Comparison of ENCODE assay signal across 12 cellular contexts in genomic region chr5:157611571-157612067, GRCh38. TPM values are rescaled to one million over a fixed set of nuclear protein-coding genes. Genes with fewer than 3 reads are reported as not detected.
DNase-seq lines count a peak whose midpoint lies in the region; ATAC-seq, FAIRE-seq and TF ChIP-seq lines count a peak whose summit lies in the region.
"Had no signal": no experiment of that assay in that cellular context is flagged by ENCODE, and none has a peak within 500 bp of the region (broad histone marks: within the 10 kb centered on the region; RNA-seq: fewer than 3 reads in every experiment).

No MANE protein-coding gene starts in this region.

- BruUV-seq in HepG2 (replicated peaks; lab: Mats Ljungman, UMichigan): no TSS peak

- 94% methylated on average over 2 of the region's 2 CpGs for WGBS in smooth muscle cell (ENCODE audit: low lambda C conversion rate)
- 91% methylated on average over 2 of the region's 2 CpGs for WGBS in right cardiac atrium
- 100% methylated on average over 1 of the region's 2 CpGs for WGBS in HepG2 (ENCODE audit: low lambda C conversion rate)

- H3K36me3 Mint-ChIP-seq in T-helper 2 cell treated with Interferon-gamma antibody and Interleukin-4, amounts not matched to agents 5 μg/mL and 100 μg/mL, for 36 hours (ENCODE audit: low read depth): peaks cover 10% of the 10 kb centered on the region

- POLR2A ChIA-PET in HepG2 (lab: Yijun Ruan, JAX): no interaction called here

- no peak for TF ChIP-seq RAD21 in HepG2 (CRISPR knock-in tag; IDR thresholded peaks at IDR 0.05)

- DNase-seq in T-helper 2 cell treated with Interferon-gamma antibody and Interleukin-4, amounts not matched to agents 5 μg/mL and 100 μg/mL, for 36 hours (ENCODE audit: low spot score): no peak
- no peak for DNase-seq in T-helper 2 cell
- DNase-seq in SHP77 treated with DMSO at 0.1 percent for 48 hours (lab: John Stamatoyannopoulos, UW): peak; percentile 30
- DNase-seq in smooth muscle cell (lab: John Stamatoyannopoulos, UW; ENCODE audit: unreplicated experiment): no peak
- no peak for DNase-seq in NCI-H2081 treated with DMSO at 0.1 percent for 48 hours (lab: John Stamatoyannopoulos, UW)
- no peak for DNase-seq in right cardiac atrium
- DNase-seq in HepG2 (ENCODE audit: low spot score): no peak
- DNase-seq: BE2C, GOT3 had no signal

- H3K27ac ChIP-seq in smooth muscle cell (ENCODE audit: low read depth) (peak overlapping the region; percentile 28), right cardiac atrium (ENCODE audit: low read length) (no peak overlapping the region), HepG2 (ENCODE audit: extremely low read length, insufficient read depth, low read length) (no peak overlapping the region)

- H3K27me3 ChIP-seq in smooth muscle cell (ENCODE audit: low read depth): no peaks in the 10 kb centered on the region
- H3K27me3 ChIP-seq in right cardiac atrium (ENCODE audit: control insufficient read depth, insufficient read depth): no peaks in the 10 kb centered on the region
- peaks cover 0 to under 1% of the 10 kb centered on the region in 2 experiments; a peak in 1 of 5 replicates for H3K27me3 ChIP-seq in HepG2 (ENCODE audit: control insufficient read depth in 1 of 2, insufficient read depth in 2 of 2, low read length in 2 of 2)

- H3K9ac ChIP-seq in smooth muscle cell (ENCODE audit: low read depth): no peak overlapping the region
- no peak overlapping the region for H3K9ac ChIP-seq in HepG2 (ENCODE audit: insufficient read depth, low read depth, low read length)

- in situ Hi-C loops in HepG2 (cut with HindIII; ENCODE audit: extremely low pct_ligation_motif_present, low pct_unique_long_range_greater_than_20kb): no loop called here

- H3K9me3 ChIP-seq in smooth muscle cell (replicated peaks; ENCODE audit: low read depth) (no peaks in the 10 kb centered on the region), right cardiac atrium (ENCODE audit: control insufficient read depth, low read length) (no peaks in the 10 kb centered on the region), HepG2 (ENCODE audit: low read length) (no peaks in the 10 kb centered on the region)
- H3K9me3 ChIP-seq: BE2C had no signal

- H3K36me3 ChIP-seq in smooth muscle cell (ENCODE audit: low read depth) (no peaks in the 10 kb centered on the region), HepG2 (replicated peaks in 1 of 2; ENCODE audit: control insufficient read depth in 1 of 2, insufficient read depth in 2 of 2, low read length in 2 of 2) (no peaks in the 10 kb centered on the region)
- H3K36me3 ChIP-seq: BE2C had no signal

- ATAC-seq in HG02642 (IDR thresholded peaks at IDR 0.05; ENCODE audit: poor library complexity, unreplicated experiment) (peak; percentile 74), right cardiac atrium (no peak), HepG2 (no peak)

- H3K4me1 Mint-ChIP-seq in T-helper 2 cell treated with Interferon-gamma antibody and Interleukin-4, amounts not matched to agents 5 μg/mL and 100 μg/mL, for 36 hours (ENCODE audit: low read depth): peaks cover 56% of the 10 kb centered on the region

- H3K4me3 ChIP-seq in smooth muscle cell: no peak overlapping the region
- H3K4me3 ChIP-seq in right cardiac atrium (ENCODE audit: low read length): no peak overlapping the region
- no peak overlapping the region for H3K4me3 ChIP-seq in HepG2 (replicated peaks in 1 of 3; ENCODE audit: insufficient read depth in 1 of 3, low read depth in 2 of 3, low read length in 3 of 3)

- FAIRE-seq in HepG2 (lab: Jason Lieb, UNC): no peak

- no peak for TF ChIP-seq POLR2A in HepG2 (IDR thresholded peaks at IDR 0.05; ENCODE audit: insufficient read depth in 1 of 2, low read depth in 2 of 2, low read length in 2 of 2)

- CTCF ChIA-PET in HepG2 (lab: Yijun Ruan, JAX; ENCODE audit: low intra/inter-chr PET ratio, low total read pairs): no interaction called here

- intact Hi-C loops in right cardiac atrium (cut with DNase I): no loop called here
- intact Hi-C loops in HepG2 (cut with micrococcal nuclease; ENCODE audit: unreplicated experiment): no loop called here

- H3K27ac Mint-ChIP-seq in T-helper 2 cell treated with Interferon-gamma antibody and Interleukin-4, amounts not matched to agents 5 μg/mL and 100 μg/mL, for 36 hours: peak overlapping the region; percentile 21

- no peaks in the 10 kb centered on the region for H3K9me3 Mint-ChIP-seq in T-helper 2 cell treated with Interferon-gamma antibody and Interleukin-4, amounts not matched to agents 5 μg/mL and 100 μg/mL, for 36 hours

- no peaks in the 10 kb centered on the region for H3F3A ChIP-seq in smooth muscle cell (ENCODE audit: low read depth)

- peak overlapping the region; percentile 47 for H2AFZ ChIP-seq in smooth muscle cell (ENCODE audit: low read depth)
- H2AFZ ChIP-seq in HepG2 (ENCODE audit: low read length): no peak overlapping the region

- no peaks in the 10 kb centered on the region for H3K27me3 Mint-ChIP-seq in T-helper 2 cell treated with Interferon-gamma antibody and Interleukin-4, amounts not matched to agents 5 μg/mL and 100 μg/mL, for 36 hours (ENCODE audit: low read depth)

- H3K4me3 Mint-ChIP-seq in T-helper 2 cell treated with Interferon-gamma antibody and Interleukin-4, amounts not matched to agents 5 μg/mL and 100 μg/mL, for 36 hours: no peak overlapping the region

- TF ChIP-seq CTCF in smooth muscle cell (IDR thresholded peaks at IDR 0.05; ENCODE audit: borderline replicate concordance, insufficient read depth, poor library complexity, severe bottlenecking): no peak
- TF ChIP-seq CTCF in HepG2 (CRISPR knock-in tag; IDR thresholded peaks at IDR 0.05): no peak

- H3K4me1 ChIP-seq in smooth muscle cell (ENCODE audit: low read depth): peaks cover 2% of the 10 kb centered on the region
- H3K4me1 ChIP-seq in right cardiac atrium (ENCODE audit: control insufficient read depth, insufficient read depth, low read length): no peaks in the 10 kb centered on the region
- H3K4me1 ChIP-seq in HepG2 (ENCODE audit: insufficient read depth, low read length): no peaks in the 10 kb centered on the region
- H3K4me1 ChIP-seq: BE2C had no signal

- H4K20me1 ChIP-seq in smooth muscle cell (ENCODE audit: low read depth) (no peaks in the 10 kb centered on the region), HepG2 (ENCODE audit: insufficient read depth, low read length) (no peaks in the 10 kb centered on the region)

- TF ChIP-seq EP300 in HepG2 (IDR thresholded peaks at IDR 0.05; ENCODE audit: low read depth in 2 of 2, low read length in 2 of 2) (no peak), HepG2 (CRISPR knock-in tag; IDR thresholded peaks at IDR 0.05; ENCODE audit: borderline replicate concordance) (no peak)

- H3K79me2 ChIP-seq in smooth muscle cell (ENCODE audit: low read depth) (no peaks in the 10 kb centered on the region), HepG2 (ENCODE audit: insufficient read depth, low read length) (no peaks in the 10 kb centered on the region)

- H3K4me2 ChIP-seq in smooth muscle cell (no peak overlapping the region), HepG2 (ENCODE audit: low read depth, low read length) (no peak overlapping the region)

RNA-seq across cellular contexts. Expression of gene ADAM19, which starts 36.0 kb away (rescaled TPM):
- total RNA-seq in smooth muscle cell: 112 and 117 TPM in 2 replicates
- polyA plus RNA-seq in smooth muscle cell: 62.2 and 62.6 TPM in 2 replicates
- 10 to 100 TPM; 21.7 to 60.2 (median 24.5) TPM for total RNA-seq in right cardiac atrium
- polyA plus RNA-seq in right cardiac atrium: 10.5 TPM
- 0.24 and 0.38 TPM in 2 replicates for total RNA-seq in HepG2 (2016; rRNA removed; fragmentation: Illumina TruSeq; extraction: Trizol)
- 0.18 TPM in 1 of 2 replicates, not detected in the other for total RNA-seq in HepG2 (2016; cell fraction: cytosol; rRNA removed; fragmentation: Illumina TruSeq; extraction: Trizol; ENCODE audit: low read depth)
- total RNA-seq in HepG2 (2016; cell fraction: insoluble cytoplasmic fraction; rRNA removed; fragmentation: Illumina TruSeq; extraction: Trizol): 0.13 and 0.28 TPM in 2 replicates
- 0.15 and 0.17 TPM in 2 replicates for total RNA-seq in HepG2 (2016; cell fraction: membrane; rRNA removed; fragmentation: Illumina TruSeq; extraction: Trizol)
- 0.41 and 0.50 TPM in 2 replicates for total RNA-seq in HepG2 (2016; cell fraction: nucleus; rRNA removed; fragmentation: Illumina TruSeq; extraction: Trizol)
- polyA plus RNA-seq in HepG2 (2011; rRNA removed): 0.61 and 0.74 TPM in 2 replicates
- 0.31 and 0.35 TPM in 2 replicates for polyA plus RNA-seq in HepG2 (2011; cell fraction: cytosol; rRNA removed)
- 1.1 and 1.4 TPM in 2 replicates for polyA plus RNA-seq in HepG2 (2011; cell fraction: nucleus; rRNA removed)
- 0.21 and 0.23 TPM in 2 replicates for polyA plus RNA-seq in HepG2 (2012)
- polyA plus RNA-seq in HepG2 (2016; cell fraction: cytosol; fragmentation: Illumina TruSeq; extraction: Trizol; ENCODE audit: low read depth): 0.03 TPM in 1 of 2 replicates, not detected in the other
- polyA plus RNA-seq in HepG2 (2016; cell fraction: insoluble cytoplasmic fraction; fragmentation: Illumina TruSeq; extraction: Trizol; ENCODE audit: low read depth): 0.03 and 0.07 TPM in 2 replicates
- polyA plus RNA-seq in HepG2 (2016; cell fraction: membrane; fragmentation: Illumina TruSeq; extraction: Trizol; ENCODE audit: low read depth): 0.12 TPM in 1 of 2 replicates, not detected in the other
- polyA plus RNA-seq in HepG2 (2016; cell fraction: nucleus; fragmentation: Illumina TruSeq; extraction: Trizol; ENCODE audit: insufficient read depth, low read depth): 0.52 and 0.73 TPM in 2 replicates
- 0.12 and 1.3 TPM in 2 replicates for polyA minus RNA-seq in HepG2 (2011; rRNA and poly(A)+ RNA removed; ENCODE audit: low replicate concordance)
- polyA minus RNA-seq in HepG2 (2011; cell fraction: cytosol; rRNA and poly(A)+ RNA removed): 0.53 and 0.69 TPM in 2 replicates
- polyA minus RNA-seq in HepG2 (2011; cell fraction: nucleus; rRNA and poly(A)+ RNA removed): 0.77 and 0.87 TPM in 2 replicates

RNA-seq across cellular contexts. Expression of gene SOX30, which starts 40.6 kb away (rescaled TPM):
- total RNA-seq in smooth muscle cell (1.5 TPM in 1 of 2 replicates, not detected in the other), right cardiac atrium (under 1 TPM; 0.25 to 0.42 (median 0.35) TPM), HepG2 (2016; rRNA removed; fragmentation: Illumina TruSeq; extraction: Trizol) (not detected in 2 replicates)
- polyA plus RNA-seq in smooth muscle cell (0.38 TPM in 1 of 2 replicates, not detected in the other), right cardiac atrium (0.41 TPM), HepG2 (2011; rRNA removed) (0.05 TPM in 1 of 2 replicates, not detected in the other)
- not detected in 2 replicates for total RNA-seq in HepG2 (2016; cell fraction: cytosol; rRNA removed; fragmentation: Illumina TruSeq; extraction: Trizol; ENCODE audit: low read depth)
- total RNA-seq in HepG2 (2016; cell fraction: insoluble cytoplasmic fraction; rRNA removed; fragmentation: Illumina TruSeq; extraction: Trizol): not detected in 2 replicates
- not detected in 2 replicates for total RNA-seq in HepG2 (2016; cell fraction: membrane; rRNA removed; fragmentation: Illumina TruSeq; extraction: Trizol)
- total RNA-seq in HepG2 (2016; cell fraction: nucleus; rRNA removed; fragmentation: Illumina TruSeq; extraction: Trizol): not detected in 2 replicates
- polyA plus RNA-seq in HepG2 (2011; cell fraction: cytosol; rRNA removed): not detected in 2 replicates
- polyA plus RNA-seq in HepG2 (2011; cell fraction: nucleus; rRNA removed): not detected in 2 replicates
- polyA plus RNA-seq in HepG2 (2012): not detected in 2 replicates
- not detected in 2 replicates for polyA plus RNA-seq in HepG2 (2016; cell fraction: cytosol; fragmentation: Illumina TruSeq; extraction: Trizol; ENCODE audit: low read depth)
- not detected in 2 replicates for polyA plus RNA-seq in HepG2 (2016; cell fraction: insoluble cytoplasmic fraction; fragmentation: Illumina TruSeq; extraction: Trizol; ENCODE audit: low read depth)
- polyA plus RNA-seq in HepG2 (2016; cell fraction: membrane; fragmentation: Illumina TruSeq; extraction: Trizol; ENCODE audit: low read depth): not detected in 2 replicates
- not detected in 2 replicates for polyA plus RNA-seq in HepG2 (2016; cell fraction: nucleus; fragmentation: Illumina TruSeq; extraction: Trizol; ENCODE audit: insufficient read depth, low read depth)
- polyA minus RNA-seq in HepG2 (2011; rRNA and poly(A)+ RNA removed; ENCODE audit: low replicate concordance): not detected in 2 replicates
- not detected in 2 replicates for polyA minus RNA-seq in HepG2 (2011; cell fraction: cytosol; rRNA and poly(A)+ RNA removed)
- polyA minus RNA-seq in HepG2 (2011; cell fraction: nucleus; rRNA and poly(A)+ RNA removed): not detected in 2 replicates

RNA-seq across cellular contexts. Expression of gene C5orf52, which starts 59.7 kb away (rescaled TPM):
- total RNA-seq in smooth muscle cell (not detected in 2 replicates), right cardiac atrium (not detected), HepG2 (2016; rRNA removed; fragmentation: Illumina TruSeq; extraction: Trizol) (not detected in 2 replicates)
- polyA plus RNA-seq in smooth muscle cell (not detected in 2 replicates), right cardiac atrium (not detected), HepG2 (2011; rRNA removed) (not detected in 2 replicates)
- not detected in 2 replicates for total RNA-seq in HepG2 (2016; cell fraction: cytosol; rRNA removed; fragmentation: Illumina TruSeq; extraction: Trizol; ENCODE audit: low read depth)
- total RNA-seq in HepG2 (2016; cell fraction: insoluble cytoplasmic fraction; rRNA removed; fragmentation: Illumina TruSeq; extraction: Trizol): not detected in 2 replicates
- not detected in 2 replicates for total RNA-seq in HepG2 (2016; cell fraction: membrane; rRNA removed; fragmentation: Illumina TruSeq; extraction: Trizol)
- total RNA-seq in HepG2 (2016; cell fraction: nucleus; rRNA removed; fragmentation: Illumina TruSeq; extraction: Trizol): not detected in 2 replicates
- polyA plus RNA-seq in HepG2 (2011; cell fraction: cytosol; rRNA removed): not detected in 2 replicates
- polyA plus RNA-seq in HepG2 (2011; cell fraction: nucleus; rRNA removed): not detected in 2 replicates
- polyA plus RNA-seq in HepG2 (2012): not detected in 2 replicates
- not detected in 2 replicates for polyA plus RNA-seq in HepG2 (2016; cell fraction: cytosol; fragmentation: Illumina TruSeq; extraction: Trizol; ENCODE audit: low read depth)
- polyA plus RNA-seq in HepG2 (2016; cell fraction: insoluble cytoplasmic fraction; fragmentation: Illumina TruSeq; extraction: Trizol; ENCODE audit: low read depth): not detected in 2 replicates
- not detected in 2 replicates for polyA plus RNA-seq in HepG2 (2016; cell fraction: membrane; fragmentation: Illumina TruSeq; extraction: Trizol; ENCODE audit: low read depth)
- not detected in 2 replicates for polyA plus RNA-seq in HepG2 (2016; cell fraction: nucleus; fragmentation: Illumina TruSeq; extraction: Trizol; ENCODE audit: insufficient read depth, low read depth)
- polyA minus RNA-seq in HepG2 (2011; rRNA and poly(A)+ RNA removed; ENCODE audit: low replicate concordance): not detected in 2 replicates
- not detected in 2 replicates for polyA minus RNA-seq in HepG2 (2011; cell fraction: cytosol; rRNA and poly(A)+ RNA removed)
- polyA minus RNA-seq in HepG2 (2011; cell fraction: nucleus; rRNA and poly(A)+ RNA removed): not detected in 2 replicates
- total RNA-seq: epithelial cell of proximal tubule, lower leg skin had no signal

Comparison
In these comparisons a context has a peak if more than half of its experiments do, and no peak if none do; other contexts are left out.
1. RNA of gene ADAM19, which starts 36.0 kb away (total RNA-seq): 112 to 117 TPM in smooth muscle cell and 21.7 to 60.2 TPM in right cardiac atrium; 0.13 to 0.50 TPM in HepG2; every median in the first group is over 10 times any median in the second.